Comparison of ENCODE assay signal across 8 cellular contexts in genomic region chr22:38724926-38725571, GRCh38. TPM values are rescaled to one million over a fixed set of nuclear protein-coding genes. Genes with fewer than 3 reads are reported as not detected.
DNase-seq lines count a peak whose midpoint lies in the region; ATAC-seq, FAIRE-seq and TF ChIP-seq lines count a peak whose summit lies in the region.

No MANE protein-coding gene starts in this region.

- H3K4me2 ChIP-seq in HepG2 (ENCODE audit: low read depth, low read length) = no peak overlapping the region

- FAIRE-seq in HepG2 (lab: Jason Lieb, UNC) = peak; percentile 68

- H3K79me2 ChIP-seq in HepG2 (ENCODE audit: insufficient read depth, low read length) = no peaks in the 10 kb centered on the region

- BruUV-seq in HepG2 (replicated peaks; lab: Mats Ljungman, UMichigan) = no TSS peak

- no peak overlapping the region for H3K4me3 ChIP-seq in HepG2 (replicated peaks in 1 of 3; ENCODE audit: insufficient read depth in 1 of 3, low read depth in 2 of 3, low read length in 3 of 3)

- TF ChIP-seq CTCF in HepG2 (CRISPR knock-in tag; IDR thresholded peaks at IDR 0.05) = peak; percentile 57

- H3K27me3 ChIP-seq in HepG2 (ENCODE audit: control insufficient read depth in 1 of 2, insufficient read depth in 2 of 2, low read length in 2 of 2) = no peaks in the 10 kb centered on the region

- TF ChIP-seq POLR2A in HepG2 (IDR thresholded peaks at IDR 0.05; ENCODE audit: insufficient read depth in 1 of 2, low read depth in 2 of 2, low read length in 2 of 2) = no peak

- intact Hi-C loops in HepG2 (cut with micrococcal nuclease; ENCODE audit: unreplicated experiment) = no loop called here

- H2AFZ ChIP-seq in HepG2 (ENCODE audit: low read length) = no peak overlapping the region

- ATAC-seq in HepG2 (peak; percentile 64), HG03108 (IDR thresholded peaks at IDR 0.05; ENCODE audit: unreplicated experiment) (no peak)

- H3K9ac ChIP-seq in HepG2 (ENCODE audit: insufficient read depth, low read depth, low read length) = no peak overlapping the region

- no peak for TF ChIP-seq RAD21 in HepG2 (CRISPR knock-in tag; IDR thresholded peaks at IDR 0.05)

- 92% methylated on average over 3 of the region's 3 CpGs for WGBS in HepG2 (ENCODE audit: low lambda C conversion rate)

- H4K20me1 ChIP-seq in HepG2 (ENCODE audit: insufficient read depth, low read length) = peaks cover 3% of the 10 kb centered on the region; the same call in 1 of the 2 replicates

- DNase-seq in stimulated activated CD4-positive, alpha-beta T cell treated with anti-CD3 and anti-CD28 coated beads, Interleukin-4, amount 100 ng/mL, for 24 hours = peak; percentile 31
- no peak for DNase-seq in stimulated activated CD4-positive, alpha-beta T cell treated with anti-CD3 and anti-CD28 coated beads, Interleukin-4, amount 100 ng/mL, for 1 hour
- peak; percentile 7 for DNase-seq in NCI-H460 (ENCODE audit: extremely low read depth, low read depth)
- peak; percentile 55 for DNase-seq in astrocyte of the hippocampus (ENCODE audit: low read depth, low spot score)
- peak; percentile 58 for DNase-seq in HepG2 (ENCODE audit: low spot score)
- DNase-seq in stimulated activated CD4-positive, alpha-beta T cell treated with anti-CD3 and anti-CD28 coated beads, Interleukin-2, amount 100 ng/mL, for 48 hours = no peak
- no peak for DNase-seq in NK-92 treated with Interleukin-12 subunit alpha and Interleukin-12 subunit beta, amount 100 ng/mL, for 24 hours (lab: John Stamatoyannopoulos, UW)

- no peak overlapping the region for H3K27ac ChIP-seq in HepG2 (ENCODE audit: extremely low read length, insufficient read depth, low read length)

- TF ChIP-seq EP300 in HepG2 (IDR thresholded peaks at IDR 0.05; ENCODE audit: low read depth in 2 of 2, low read length in 2 of 2) = no peak
- no peak for TF ChIP-seq EP300 in HepG2 (CRISPR knock-in tag; IDR thresholded peaks at IDR 0.05; ENCODE audit: borderline replicate concordance)

- in situ Hi-C loops in HepG2 (cut with HindIII; ENCODE audit: extremely low pct_ligation_motif_present, low pct_unique_long_range_greater_than_20kb) = no loop called here

- POLR2A ChIA-PET in HepG2 (lab: Yijun Ruan, JAX) = interaction anchor here (0.5 to 1.7 kb wide), 4 partner anchors 11 to 29 kb away, joined by 3 to 5 read pairs (median 4); partner anchors contain the start of gene GTPBP1

- peaks cover 22% of the 10 kb centered on the region for H3K4me1 ChIP-seq in HepG2 (ENCODE audit: insufficient read depth, low read length)

- CTCF ChIA-PET in HepG2 (lab: Yijun Ruan, JAX; ENCODE audit: low intra/inter-chr PET ratio, low total read pairs) = no interaction called here

- no peaks in the 10 kb centered on the region for H3K9me3 ChIP-seq in HepG2 (ENCODE audit: low read length)

- peaks cover 37 to 89% of the 10 kb centered on the region in 2 experiments for H3K36me3 ChIP-seq in HepG2 (replicated peaks in 1 of 2; ENCODE audit: control insufficient read depth in 1 of 2, insufficient read depth in 2 of 2, low read length in 2 of 2)

RNA-seq across cellular contexts. Expression of gene GTPBP1, which starts 19.3 kb away (rescaled TPM):
- total RNA-seq in NCI-H460 (2014; rRNA removed; shearing (Covaris generic)) = 9.8 and 12.3 TPM in 2 replicates
- polyA plus RNA-seq in NCI-H460 (2014; cell fraction: nucleus; rRNA removed) = 9.4 and 21.0 TPM in 2 replicates
- 22.3 and 24.6 TPM in 2 replicates for total RNA-seq in HepG2 (2016; rRNA removed; fragmentation: Illumina TruSeq; extraction: Trizol)
- 9.4 and 11.9 TPM in 2 replicates for total RNA-seq in HepG2 (2016; cell fraction: cytosol; rRNA removed; fragmentation: Illumina TruSeq; extraction: Trizol; ENCODE audit: low read depth)
- total RNA-seq in HepG2 (2016; cell fraction: insoluble cytoplasmic fraction; rRNA removed; fragmentation: Illumina TruSeq; extraction: Trizol) = 22.2 and 23.5 TPM in 2 replicates
- 10.5 and 13.9 TPM in 2 replicates for total RNA-seq in HepG2 (2016; cell fraction: membrane; rRNA removed; fragmentation: Illumina TruSeq; extraction: Trizol)
- total RNA-seq in HepG2 (2016; cell fraction: nucleus; rRNA removed; fragmentation: Illumina TruSeq; extraction: Trizol) = 28.5 and 30.6 TPM in 2 replicates
- 27.0 and 34.6 TPM in 2 replicates for polyA plus RNA-seq in HepG2 (2011; rRNA removed)
- polyA plus RNA-seq in HepG2 (2011; cell fraction: cytosol; rRNA removed) = 12.2 TPM in 2 replicates
- polyA plus RNA-seq in HepG2 (2011; cell fraction: nucleus; rRNA removed) = 95.6 and 97.7 TPM in 2 replicates
- 27.1 and 32.6 TPM in 2 replicates for polyA plus RNA-seq in HepG2 (2012)
- 1.9 and 2.1 TPM in 2 replicates for polyA plus RNA-seq in HepG2 (2016; cell fraction: cytosol; fragmentation: Illumina TruSeq; extraction: Trizol; ENCODE audit: low read depth)
- 11.2 and 13.8 TPM in 2 replicates for polyA plus RNA-seq in HepG2 (2016; cell fraction: insoluble cytoplasmic fraction; fragmentation: Illumina TruSeq; extraction: Trizol; ENCODE audit: low read depth)
- polyA plus RNA-seq in HepG2 (2016; cell fraction: membrane; fragmentation: Illumina TruSeq; extraction: Trizol; ENCODE audit: low read depth) = 4.8 and 5.6 TPM in 2 replicates
- polyA plus RNA-seq in HepG2 (2016; cell fraction: nucleus; fragmentation: Illumina TruSeq; extraction: Trizol; ENCODE audit: insufficient read depth, low read depth) = 23.2 and 23.4 TPM in 2 replicates
- polyA minus RNA-seq in HepG2 (2011; rRNA and poly(A)+ RNA removed; ENCODE audit: low replicate concordance) = 58.7 and 59.1 TPM in 2 replicates
- 15.1 and 17.8 TPM in 2 replicates for polyA minus RNA-seq in HepG2 (2011; cell fraction: cytosol; rRNA and poly(A)+ RNA removed)
- polyA minus RNA-seq in HepG2 (2011; cell fraction: nucleus; rRNA and poly(A)+ RNA removed) = 81.0 and 88.9 TPM in 2 replicates

RNA-seq across cellular contexts. Expression of gene JOSD1, which starts 24.3 kb away (rescaled TPM):
- total RNA-seq in NCI-H460 (2014; rRNA removed; shearing (Covaris generic)) = 42.8 and 49.9 TPM in 2 replicates
- 44.7 and 98.5 TPM in 2 replicates for polyA plus RNA-seq in NCI-H460 (2014; cell fraction: nucleus; rRNA removed)
- 30.6 and 31.7 TPM in 2 replicates for total RNA-seq in HepG2 (2016; rRNA removed; fragmentation: Illumina TruSeq; extraction: Trizol)
- total RNA-seq in HepG2 (2016; cell fraction: cytosol; rRNA removed; fragmentation: Illumina TruSeq; extraction: Trizol; ENCODE audit: low read depth) = 8.1 and 9.2 TPM in 2 replicates
- total RNA-seq in HepG2 (2016; cell fraction: insoluble cytoplasmic fraction; rRNA removed; fragmentation: Illumina TruSeq; extraction: Trizol) = 26.6 and 29.1 TPM in 2 replicates
- 33.4 and 36.1 TPM in 2 replicates for total RNA-seq in HepG2 (2016; cell fraction: membrane; rRNA removed; fragmentation: Illumina TruSeq; extraction: Trizol)
- 17.6 and 22.7 TPM in 2 replicates for total RNA-seq in HepG2 (2016; cell fraction: nucleus; rRNA removed; fragmentation: Illumina TruSeq; extraction: Trizol)
- polyA plus RNA-seq in HepG2 (2011; rRNA removed) = 38.4 and 44.5 TPM in 2 replicates
- 39.7 and 45.2 TPM in 2 replicates for polyA plus RNA-seq in HepG2 (2011; cell fraction: cytosol; rRNA removed)
- 36.9 and 44.6 TPM in 2 replicates for polyA plus RNA-seq in HepG2 (2011; cell fraction: nucleus; rRNA removed)
- 28.7 and 33.3 TPM in 2 replicates for polyA plus RNA-seq in HepG2 (2012)
- 7.4 and 8.3 TPM in 2 replicates for polyA plus RNA-seq in HepG2 (2016; cell fraction: cytosol; fragmentation: Illumina TruSeq; extraction: Trizol; ENCODE audit: low read depth)
- 28.7 and 31.1 TPM in 2 replicates for polyA plus RNA-seq in HepG2 (2016; cell fraction: insoluble cytoplasmic fraction; fragmentation: Illumina TruSeq; extraction: Trizol; ENCODE audit: low read depth)
- polyA plus RNA-seq in HepG2 (2016; cell fraction: membrane; fragmentation: Illumina TruSeq; extraction: Trizol; ENCODE audit: low read depth) = 21.8 and 25.8 TPM in 2 replicates
- polyA plus RNA-seq in HepG2 (2016; cell fraction: nucleus; fragmentation: Illumina TruSeq; extraction: Trizol; ENCODE audit: insufficient read depth, low read depth) = 40.7 and 49.6 TPM in 2 replicates
- 51.9 and 81.6 TPM in 2 replicates for polyA minus RNA-seq in HepG2 (2011; rRNA and poly(A)+ RNA removed; ENCODE audit: low replicate concordance)
- 20.5 and 24.2 TPM in 2 replicates for polyA minus RNA-seq in HepG2 (2011; cell fraction: cytosol; rRNA and poly(A)+ RNA removed)
- polyA minus RNA-seq in HepG2 (2011; cell fraction: nucleus; rRNA and poly(A)+ RNA removed) = 25.5 and 25.6 TPM in 2 replicates

RNA-seq across cellular contexts. Expression of gene SUN2, which starts 30.7 kb away (rescaled TPM):
- total RNA-seq in NCI-H460 (2014; rRNA removed; shearing (Covaris generic)) = 15.6 and 18.5 TPM in 2 replicates
- polyA plus RNA-seq in NCI-H460 (2014; cell fraction: nucleus; rRNA removed) = 30.4 and 42.0 TPM in 2 replicates
- total RNA-seq in HepG2 (2016; rRNA removed; fragmentation: Illumina TruSeq; extraction: Trizol) = 18.2 and 45.6 TPM in 2 replicates
- total RNA-seq in HepG2 (2016; cell fraction: cytosol; rRNA removed; fragmentation: Illumina TruSeq; extraction: Trizol; ENCODE audit: low read depth) = 7.7 and 8.7 TPM in 2 replicates
- total RNA-seq in HepG2 (2016; cell fraction: insoluble cytoplasmic fraction; rRNA removed; fragmentation: Illumina TruSeq; extraction: Trizol) = 15.8 and 46.5 TPM in 2 replicates
- 8.0 and 10.1 TPM in 2 replicates for total RNA-seq in HepG2 (2016; cell fraction: membrane; rRNA removed; fragmentation: Illumina TruSeq; extraction: Trizol)
- total RNA-seq in HepG2 (2016; cell fraction: nucleus; rRNA removed; fragmentation: Illumina TruSeq; extraction: Trizol) = 45.0 and 55.0 TPM in 2 replicates
- 56.6 and 94.4 TPM in 2 replicates for polyA plus RNA-seq in HepG2 (2011; rRNA removed)
- 56.4 and 70.2 TPM in 2 replicates for polyA plus RNA-seq in HepG2 (2011; cell fraction: cytosol; rRNA removed)
- polyA plus RNA-seq in HepG2 (2011; cell fraction: nucleus; rRNA removed) = 131 and 136 TPM in 2 replicates
- 54.3 and 62.5 TPM in 2 replicates for polyA plus RNA-seq in HepG2 (2012)
- 1.7 and 2.0 TPM in 2 replicates for polyA plus RNA-seq in HepG2 (2016; cell fraction: cytosol; fragmentation: Illumina TruSeq; extraction: Trizol; ENCODE audit: low read depth)
- 13.1 and 15.6 TPM in 2 replicates for polyA plus RNA-seq in HepG2 (2016; cell fraction: insoluble cytoplasmic fraction; fragmentation: Illumina TruSeq; extraction: Trizol; ENCODE audit: low read depth)
- polyA plus RNA-seq in HepG2 (2016; cell fraction: membrane; fragmentation: Illumina TruSeq; extraction: Trizol; ENCODE audit: low read depth) = 2.6 and 3.3 TPM in 2 replicates
- 64.6 and 66.8 TPM in 2 replicates for polyA plus RNA-seq in HepG2 (2016; cell fraction: nucleus; fragmentation: Illumina TruSeq; extraction: Trizol; ENCODE audit: insufficient read depth, low read depth)
- 70.8 and 210 TPM in 2 replicates for polyA minus RNA-seq in HepG2 (2011; rRNA and poly(A)+ RNA removed; ENCODE audit: low replicate concordance)
- 64.5 and 71.6 TPM in 2 replicates for polyA minus RNA-seq in HepG2 (2011; cell fraction: cytosol; rRNA and poly(A)+ RNA removed)
- 46.5 and 51.3 TPM in 2 replicates for polyA minus RNA-seq in HepG2 (2011; cell fraction: nucleus; rRNA and poly(A)+ RNA removed)

RNA-seq across cellular contexts. Expression of gene TOMM22, which starts 43.3 kb away (rescaled TPM):
- total RNA-seq in NCI-H460 (2014; rRNA removed; shearing (Covaris generic)) = 26.1 and 28.5 TPM in 2 replicates
- 47.3 and 73.4 TPM in 2 replicates for polyA plus RNA-seq in NCI-H460 (2014; cell fraction: nucleus; rRNA removed)
- total RNA-seq in HepG2 (2016; rRNA removed; fragmentation: Illumina TruSeq; extraction: Trizol) = 118 and 143 TPM in 2 replicates
- 46.5 and 54.3 TPM in 2 replicates for total RNA-seq in HepG2 (2016; cell fraction: cytosol; rRNA removed; fragmentation: Illumina TruSeq; extraction: Trizol; ENCODE audit: low read depth)
- 112 and 138 TPM in 2 replicates for total RNA-seq in HepG2 (2016; cell fraction: insoluble cytoplasmic fraction; rRNA removed; fragmentation: Illumina TruSeq; extraction: Trizol)
- total RNA-seq in HepG2 (2016; cell fraction: membrane; rRNA removed; fragmentation: Illumina TruSeq; extraction: Trizol) = 120 and 127 TPM in 2 replicates
- 42.3 and 47.4 TPM in 2 replicates for total RNA-seq in HepG2 (2016; cell fraction: nucleus; rRNA removed; fragmentation: Illumina TruSeq; extraction: Trizol)
- 37.3 and 46.9 TPM in 2 replicates for polyA plus RNA-seq in HepG2 (2011; rRNA removed)
- polyA plus RNA-seq in HepG2 (2011; cell fraction: cytosol; rRNA removed) = 27.5 and 46.2 TPM in 2 replicates
- polyA plus RNA-seq in HepG2 (2011; cell fraction: nucleus; rRNA removed) = 8.9 and 10.9 TPM in 2 replicates
- polyA plus RNA-seq in HepG2 (2012) = 46.1 and 62.9 TPM in 2 replicates
- 63.6 and 70.9 TPM in 2 replicates for polyA plus RNA-seq in HepG2 (2016; cell fraction: cytosol; fragmentation: Illumina TruSeq; extraction: Trizol; ENCODE audit: low read depth)
- polyA plus RNA-seq in HepG2 (2016; cell fraction: insoluble cytoplasmic fraction; fragmentation: Illumina TruSeq; extraction: Trizol; ENCODE audit: low read depth) = 161 and 162 TPM in 2 replicates
- 126 and 148 TPM in 2 replicates for polyA plus RNA-seq in HepG2 (2016; cell fraction: membrane; fragmentation: Illumina TruSeq; extraction: Trizol; ENCODE audit: low read depth)
- 85.7 and 87.7 TPM in 2 replicates for polyA plus RNA-seq in HepG2 (2016; cell fraction: nucleus; fragmentation: Illumina TruSeq; extraction: Trizol; ENCODE audit: insufficient read depth, low read depth)
- polyA minus RNA-seq in HepG2 (2011; rRNA and poly(A)+ RNA removed; ENCODE audit: low replicate concordance) = 34.4 and 37.5 TPM in 2 replicates
- polyA minus RNA-seq in HepG2 (2011; cell fraction: cytosol; rRNA and poly(A)+ RNA removed) = 28.1 and 28.5 TPM in 2 replicates
- 11.8 and 15.4 TPM in 2 replicates for polyA minus RNA-seq in HepG2 (2011; cell fraction: nucleus; rRNA and poly(A)+ RNA removed)

Comparison
In these comparisons a context has a peak if more than half of its experiments do, and no peak if none do; other contexts are left out.
1. DNase-seq: peak in stimulated activated CD4-positive, alpha-beta T cell treated with anti-CD3 and anti-CD28 coated beads, Interleukin-4, amount 100 ng/mL, for 24 hours (single experiment), NCI-H460 (single experiment), astrocyte of the hippocampus (single experiment) and HepG2 (single experiment); none in stimulated activated CD4-positive, alpha-beta T cell treated with anti-CD3 and anti-CD28 coated beads, Interleukin-4, amount 100 ng/mL, for 1 hour (single experiment), stimulated activated CD4-positive, alpha-beta T cell treated with anti-CD3 and anti-CD28 coated beads, Interleukin-2, amount 100 ng/mL, for 48 hours (0 of 2) and NK-92 treated with Interleukin-12 subunit alpha and Interleukin-12 subunit beta, amount 100 ng/mL, for 24 hours (single experiment).